Comparison of ENCODE assay signal across 16 cellular contexts in genomic region chr13:52736891-52737290, GRCh38. TPM values are rescaled to one million over a fixed set of nuclear protein-coding genes. Genes with fewer than 3 reads are reported as not detected.
A peak's percentile ranks its signal among the peaks of the same experiment; 100 is the strongest.
DNase-seq lines count a peak whose midpoint lies in the region; ATAC-seq and TF ChIP-seq lines count a peak whose summit lies in the region.
"Had no signal": no experiment of that assay in that cellular context is flagged by ENCODE, and none has a peak within 500 bp of the region (broad histone marks: within the 10 kb centered on the region; RNA-seq: fewer than 3 reads in every experiment).

No MANE protein-coding gene starts in this region.

- no peak overlapping the region for H3K23ac ChIP-seq in H9 (ENCODE audit: insufficient read length, low read depth, low read length)

- no peak overlapping the region for H3K14ac ChIP-seq in H9 (ENCODE audit: insufficient read depth, low read length)

- whole genome bisulfite sequencing in H9 (ENCODE audit: extremely low coverage, insufficient read length, low lambda C conversion rate): no CpG with 5 or more reads among the region's 2 CpGs

- H2BK20ac ChIP-seq in H9 (ENCODE audit: low read depth, low read length, poor library complexity, severe bottlenecking): no peak overlapping the region

- H3K79me2 ChIP-seq in H9 (ENCODE audit: insufficient read depth, low read length): no peaks in the 10 kb centered on the region

- H3K23me2 ChIP-seq in H9 (ENCODE audit: insufficient read length, low read depth, low read length, poor library complexity, severe bottlenecking): peaks cover 10% of the 10 kb centered on the region

- DNase-seq in H9 (no peak), NCI-H524 (lab: John Stamatoyannopoulos, UW) (peak; percentile 74 to 93), WTC11 (ENCODE audit: low spot score) (no peak), globus pallidus (ENCODE audit: low spot score) (no peak), cortex of kidney (lab: John Stamatoyannopoulos, UW) (no peak), occipital lobe (lab: John Stamatoyannopoulos, UW) (no peak)
- DNase-seq: C1 segment of cervical spinal cord; Calu3; CD4-positive, alpha-beta T cell; DMS79 treated with DMSO at 0.1 percent for 48 hours; EL; IMR-90; KBM-7 had no signal

- H3K9ac ChIP-seq in H9 (ENCODE audit: extremely low read depth, insufficient read length, low read length): no peak overlapping the region

- no peak overlapping the region for H3K4me2 ChIP-seq in H9 (ENCODE audit: insufficient read depth, insufficient read length, low read length)

- TF ChIP-seq CTCF in H9 (conservative IDR thresholded peaks at IDR 0.05): no peak
- TF ChIP-seq CTCF in WTC11 (IDR thresholded peaks at IDR 0.05): no peak

- H3K27ac Mint-ChIP-seq in H9 (peak overlapping the region in 2 of 3 experiments; percentile 76 to 93; a peak in 3 of 7 replicates), WTC11 (peak overlapping the region; percentile 78; the same call in 1 of the 2 replicates)
- H3K27ac Mint-ChIP-seq: B cell; CD4-positive, alpha-beta T cell had no signal

- CTCF ChIA-PET in WTC11 (lab: Charles Lee): interaction anchor here (1.0 to 3.8 kb wide), 6 partner anchors 11 to 464 kb away, joined by 3 to 41 read pairs (median 20); no protein-coding TSS in a partner anchor

- no peaks in the 10 kb centered on the region for H3K79me1 ChIP-seq in H9 (ENCODE audit: insufficient read depth, low read depth, low read length, poor library complexity, severe bottlenecking)

- H3K56ac ChIP-seq in H9 (ENCODE audit: insufficient read length, low read depth, low read length): no peak overlapping the region

- H4K5ac ChIP-seq in H9 (ENCODE audit: insufficient read length, low read depth, low read length): no peak overlapping the region

- no peaks in the 10 kb centered on the region for H4K20me1 ChIP-seq in H9 (ENCODE audit: control insufficient read depth, insufficient read depth, insufficient read length)

- H2BK120ac ChIP-seq in H9 (ENCODE audit: low read depth, low read length, poor library complexity, severe bottlenecking): no peak overlapping the region

- H3K27me3 Mint-ChIP-seq in H9 (ENCODE audit: low read depth): peaks cover 4% of the 10 kb centered on the region; the same call in 1 of the 2 replicates
- no peaks in the 10 kb centered on the region; the same call in 1 of the 2 replicates for H3K27me3 Mint-ChIP-seq in WTC11 (ENCODE audit: low read depth)

- H3K4me3 Mint-ChIP-seq in H9: peak overlapping the region in 1 of 2 experiments; percentile 88; a peak in 1 of 5 replicates
- H3K4me3 Mint-ChIP-seq in WTC11: peak overlapping the region; percentile 93
- H3K4me3 Mint-ChIP-seq: B cell; CD4-positive, alpha-beta T cell had no signal

- H3K18ac ChIP-seq in H9 (ENCODE audit: insufficient read length, low read depth, low read length): no peak overlapping the region

- H2AK5ac ChIP-seq in H9 (ENCODE audit: insufficient read length, low read length): no peak overlapping the region

- no peak overlapping the region for H3K4ac ChIP-seq in H9 (ENCODE audit: low read depth, low read length)

- POLR2A ChIA-PET in WTC11 (lab: Charles Lee): interaction anchor here (1.7 kb wide), 1 partner anchor 84 kb away, joined by 6 read pairs; the partner anchor contains the start of gene SUGT1

- H3K27me3 ChIP-seq in H9 (ENCODE audit: insufficient read depth, low read length): no peaks in the 10 kb centered on the region

- H2BK15ac ChIP-seq in H9 (ENCODE audit: low read depth, low read length): no peak overlapping the region

- H3K9me3 ChIP-seq in H9 (ENCODE audit: control insufficient read depth, low read depth, low read length): no peaks in the 10 kb centered on the region

- H4K91ac ChIP-seq in H9 (ENCODE audit: insufficient read length, low read depth, low read length): no peak overlapping the region

- no peaks in the 10 kb centered on the region for H3K9me3 Mint-ChIP-seq in H9
- no peaks in the 10 kb centered on the region for H3K9me3 Mint-ChIP-seq in WTC11
- H3K9me3 Mint-ChIP-seq: CD4-positive, alpha-beta T cell had no signal

- H2AFZ ChIP-seq in H9 (ENCODE audit: low read length): no peak overlapping the region

- peaks cover 47 to 52% of the 10 kb centered on the region in 2 experiments for H3K4me1 Mint-ChIP-seq in H9
- peaks cover 52% of the 10 kb centered on the region for H3K4me1 Mint-ChIP-seq in WTC11

- no peak for ATAC-seq in WTC11
- no peak for ATAC-seq in HG02759 (IDR thresholded peaks at IDR 0.05; ENCODE audit: unreplicated experiment)

- H4K8ac ChIP-seq in H9 (replicated peaks; ENCODE audit: insufficient read length, low read depth, low read length): no peak overlapping the region

- no peak overlapping the region for H2BK12ac ChIP-seq in H9 (ENCODE audit: insufficient read length, low read depth, low read length)

- H3K36me3 Mint-ChIP-seq in H9 (ENCODE audit: insufficient read depth in 1 of 3, low read depth in 3 of 3) (peaks cover 5 to 34% (median 27%) of the 10 kb centered on the region in 3 experiments), WTC11 (peaks cover 14% of the 10 kb centered on the region)

- H2BK5ac ChIP-seq in H9 (ENCODE audit: insufficient read length, low read length): no peak overlapping the region

- H3T11ph ChIP-seq in H9 (ENCODE audit: low read length): no peak overlapping the region

- peaks cover 2% of the 10 kb centered on the region; the same call in 1 of the 2 replicates for H3K4me1 ChIP-seq in H9 (ENCODE audit: insufficient read depth, low read length)

- no peak overlapping the region for H3K27ac ChIP-seq in H9 (ENCODE audit: insufficient read length, low read depth, low read length)

TF ChIP-seq in WTC11, 78 proteins besides CTCF, POLR2A, EP300 and RAD21:
- TF ChIP-seq PREB (CRISPR knock-in tag; IDR thresholded peaks at IDR 0.05; ENCODE audit: borderline replicate concordance) (no peak), JAZF1 (CRISPR knock-in tag; IDR thresholded peaks at IDR 0.05) (no peak), FOXP4 (CRISPR knock-in tag; IDR thresholded peaks at IDR 0.05) (no peak), CREB1 (CRISPR knock-in tag; IDR thresholded peaks at IDR 0.05) (no peak), ELF4 (CRISPR knock-in tag; IDR thresholded peaks at IDR 0.05; ENCODE audit: low read depth) (no peak), ATF6 (CRISPR knock-in tag; IDR thresholded peaks at IDR 0.05) (no peak), TP53 (CRISPR knock-in tag; IDR thresholded peaks at IDR 0.05) (no peak), HMGA2 (CRISPR knock-in tag; IDR thresholded peaks at IDR 0.05) (no peak), ZNF263 (CRISPR knock-in tag; IDR thresholded peaks at IDR 0.05; ENCODE audit: low read depth) (no peak), ZNF232 (CRISPR knock-in tag; IDR thresholded peaks at IDR 0.05) (no peak), OVOL2 (CRISPR knock-in tag; IDR thresholded peaks at IDR 0.05; ENCODE audit: borderline replicate concordance) (no peak), ZNF138 (CRISPR knock-in tag; conservative IDR thresholded peaks at IDR 0.05) (no peak), JUN (CRISPR knock-in tag; IDR thresholded peaks at IDR 0.05) (no peak), TEAD4 (CRISPR knock-in tag; IDR thresholded peaks at IDR 0.05) (no peak)

RNA-seq across cellular contexts. Expression of gene CNMD, which starts 2.7 kb away (rescaled TPM):
- total RNA-seq in H9 (2021) (96.0 and 97.9 TPM in 2 replicates), WTC11 (2021) (65.5 to 95.1 TPM (median 65.6 TPM) in 3 replicates), occipital lobe (2.7 TPM)
- total RNA-seq: B cell; Calu3; CD4-positive, alpha-beta T cell; H4; IMR-90 had no signal

Comparison
In these comparisons a context has a peak if more than half of its experiments do, and no peak if none do; other contexts are left out.
1. DNase-seq: peak in NCI-H524 (2 of 2); none in H9 (single experiment), WTC11 (single experiment), globus pallidus (single experiment), cortex of kidney (single experiment) and occipital lobe (single experiment).
2. RNA of gene CNMD, which starts 2.7 kb away (total RNA-seq): 96.0 to 97.9 TPM in H9 and 65.5 to 95.1 TPM in WTC11; 2.7 TPM in occipital lobe (single experiment); every median in the first group is over 10 times any median in the second.